ENCODE assay signal across 8 cellular contexts in genomic region chr22:25403752-25404471, GRCh38.
A peak's percentile ranks its signal among the peaks of the same experiment; 100 is the strongest.
DNase-seq lines count a peak whose midpoint lies in the region; ATAC-seq and TF ChIP-seq lines count a peak whose summit lies in the region.

No MANE protein-coding gene starts in this region.

- DNase-seq in activated CD8-positive, alpha-beta memory T cell treated with anti-CD3 and anti-CD28 coated beads for 24 hours, result peak; percentile 61
- DNase-seq in activated CD8-positive, alpha-beta memory T cell treated with anti-CD3 and anti-CD28 coated beads, Interleukin-2, amount 50 U/mL, for 48 hours, result no peak
- DNase-seq in NCI-H82 treated with DMSO at 0.1 percent for 48 hours (lab: John Stamatoyannopoulos, UW; ENCODE audit: unreplicated experiment) (peak; percentile 2), cardiac fibroblast (ENCODE audit: low read depth in 2 of 2) (peak; percentile 43 to 44), tibial artery (no peak), middle frontal gyrus (ENCODE audit: extremely low spot score, low spot score) (no peak)

- peak in 1 of 2 donors; percentile 7 for TF ChIP-seq RAD21 in liver (IDR thresholded peaks at IDR 0.05)

- peak overlapping the region; percentile 50 to 88 for H3K9ac ChIP-seq in liver (ENCODE audit: low read depth in 1 of 2, low read length in 2 of 2)

- H3K9me3 ChIP-seq in liver (ENCODE audit: control insufficient read depth in 4 of 4, low read length in 3 of 4) (no peaks in the 10 kb centered on the region), tibial artery (no peaks in the 10 kb centered on the region)

- 6% methylated on average over 17 of the region's 17 CpGs for WGBS in liver

- H3K4me1 ChIP-seq in liver (ENCODE audit: control insufficient read depth in 4 of 4, insufficient read depth in 4 of 4, low read length in 3 of 4) (peaks cover 20 to 49% (median 40%) of the 10 kb centered on the region in 4 donors), tibial artery (peaks cover 0 to 45% (median 32%) of the 10 kb centered on the region in 4 donors)

- H3K27ac ChIP-seq in liver (ENCODE audit: low read depth in 1 of 2, low read length in 2 of 2) (peak overlapping the region; percentile 71 to 85), tibial artery (peak overlapping the region; percentile 82 to 83)

- no peaks in the 10 kb centered on the region for H3K27me3 ChIP-seq in liver (ENCODE audit: control insufficient read depth in 4 of 4, insufficient read depth in 4 of 4, low read length in 3 of 4)
- no peaks in the 10 kb centered on the region for H3K27me3 ChIP-seq in tibial artery

- intact Hi-C loops in tibial artery (cut with DNase I; ENCODE audit: low total_unique reads), result no loop called here

- no peak for TF ChIP-seq CTCF in cardiac fibroblast (IDR thresholded peaks at IDR 0.05; ENCODE audit: low read depth, low read length)
- TF ChIP-seq CTCF in liver (IDR thresholded peaks at IDR 0.05; ENCODE audit: low read depth, low read length, missing input control), result no peak
- no peak for TF ChIP-seq CTCF in tibial artery (IDR thresholded peaks at IDR 0.05)

- no peak for ATAC-seq in GM19397 (IDR thresholded peaks at IDR 0.05; ENCODE audit: unreplicated experiment)

- H3K36me3 ChIP-seq in liver (ENCODE audit: control insufficient read depth in 4 of 4, insufficient read depth in 3 of 4, low read depth in 1 of 4, low read length in 3 of 4) (no peaks in the 10 kb centered on the region), tibial artery (no peaks in the 10 kb centered on the region)

- peak overlapping the region; percentile 68 to 69 for H3K4me3 ChIP-seq in cardiac fibroblast (replicated peaks in 1 of 2; ENCODE audit: low read depth in 2 of 2, low read length in 2 of 2)
- H3K4me3 ChIP-seq in liver (ENCODE audit: low read depth in 1 of 3, low read length in 3 of 3), result peak overlapping the region; percentile 50 to 87 (median 67)
- H3K4me3 ChIP-seq in tibial artery, result peak overlapping the region; percentile 62 to 66

TF ChIP-seq in liver, 16 proteins besides CTCF, POLR2A, EP300 and RAD21:
- TF ChIP-seq MAX (IDR thresholded peaks at IDR 0.05), result no peak
- TF ChIP-seq NR2F2 (IDR thresholded peaks at IDR 0.05), result no peak
- TF ChIP-seq HNF4A (conservative IDR thresholded peaks at IDR 0.05), result no peak
- TF ChIP-seq SP1 (IDR thresholded peaks at IDR 0.05), result no peak
- TF ChIP-seq REST (IDR thresholded peaks at IDR 0.05), result no peak
- TF ChIP-seq EGR1 (IDR thresholded peaks at IDR 0.05; ENCODE audit: low read depth in 2 of 2), result no peak
- no peak for TF ChIP-seq JUND (IDR thresholded peaks at IDR 0.05)
- TF ChIP-seq FOXA2 (IDR thresholded peaks at IDR 0.05), result no peak
- TF ChIP-seq GABPA (IDR thresholded peaks at IDR 0.05 in 1 of 2, conservative IDR thresholded peaks at IDR 0.05 in 1 of 2), result no peak
- no peak for TF ChIP-seq YY1 (IDR thresholded peaks at IDR 0.05)
- no peak for TF ChIP-seq FOXA1 (IDR thresholded peaks at IDR 0.05)
- no peak for TF ChIP-seq ZBTB33 (IDR thresholded peaks at IDR 0.05)
- TF ChIP-seq HNF4G (IDR thresholded peaks at IDR 0.05), result no peak
- TF ChIP-seq TAF1 (conservative IDR thresholded peaks at IDR 0.05), result no peak
- TF ChIP-seq ATF3 (IDR thresholded peaks at IDR 0.05), result no peak
- no peak for TF ChIP-seq RXRA (IDR thresholded peaks at IDR 0.05)

Comparison
In these comparisons a context has a peak if more than half of its experiments do, and no peak if none do; other contexts are left out.
1. DNase-seq: peak in activated CD8-positive, alpha-beta memory T cell treated with anti-CD3 and anti-CD28 coated beads for 24 hours (single experiment), NCI-H82 treated with DMSO at 0.1 percent for 48 hours (single experiment) and cardiac fibroblast (2 of 2); none in activated CD8-positive, alpha-beta memory T cell treated with anti-CD3 and anti-CD28 coated beads, Interleukin-2, amount 50 U/mL, for 48 hours (single experiment), tibial artery (0 of 2) and middle frontal gyrus (single experiment).
2. Peak in every context shown above with its lines, with median percentiles within 50 percentile points of each other: H3K4me3 ChIP-seq.